2 cellular contexts compared by ENCODE assay signal in the genomic region with DNA sequence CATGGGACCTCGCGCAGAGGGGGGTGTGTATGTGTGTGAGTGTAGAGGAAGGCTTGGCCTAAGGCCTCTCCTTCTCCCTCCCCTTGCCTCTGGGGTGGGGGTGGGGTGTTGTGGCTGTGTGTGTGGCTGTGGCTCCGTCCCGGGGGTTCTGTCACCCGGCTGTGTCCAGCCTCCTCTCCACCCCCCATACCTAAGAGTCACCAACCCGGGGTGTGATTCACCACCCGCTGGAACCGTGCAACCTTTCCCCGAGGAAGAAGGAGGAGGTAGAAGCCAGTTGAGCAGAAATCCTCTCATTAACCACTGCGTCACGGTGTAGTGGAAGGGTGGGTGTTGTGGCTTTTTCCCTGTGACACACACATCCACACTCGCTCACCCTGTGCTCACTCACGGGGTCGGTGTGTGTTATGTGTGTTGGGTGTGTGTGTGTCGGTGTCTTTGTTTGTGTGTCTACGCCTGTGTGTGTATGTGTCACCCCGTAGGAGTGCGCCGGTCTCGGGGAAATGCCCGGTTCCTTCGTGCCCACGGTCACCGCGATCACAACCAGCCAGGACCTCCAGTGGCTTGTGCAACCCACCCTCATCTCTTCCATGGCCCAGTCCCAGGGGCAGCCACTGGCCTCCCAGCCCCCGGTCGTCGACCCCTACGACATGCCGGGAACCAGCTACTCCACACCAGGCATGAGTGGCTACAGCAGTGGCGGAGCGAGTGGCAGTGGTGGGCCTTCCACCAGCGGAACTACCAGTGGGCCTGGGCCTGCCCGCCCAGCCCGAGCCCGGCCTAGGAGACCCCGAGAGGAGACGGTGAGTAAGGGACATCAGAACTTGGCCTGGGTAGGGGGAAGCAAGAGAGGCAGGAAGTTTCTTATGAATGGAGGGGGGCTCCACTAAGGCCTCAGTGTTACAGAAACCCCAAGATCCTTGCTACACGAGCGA.
A peak's percentile ranks its signal among the peaks of the same experiment; 100 is the strongest.
TF ChIP-seq lines count a peak whose summit lies in the region.

No MANE protein-coding gene starts in this region.

TF ChIP-seq in GM12878, 131 proteins besides CTCF, POLR2A, EP300 and RAD21:
- TF ChIP-seq IKZF1 (conservative IDR thresholded peaks at IDR 0.05) (peak; percentile 28; the same call in 1 of the 2 replicates), STAT1 (conservative IDR thresholded peaks at IDR 0.05) (no peak), TCF7 (IDR thresholded peaks at IDR 0.05; ENCODE audit: borderline replicate concordance) (no peak), TBL1XR1 (IDR thresholded peaks at IDR 0.05; ENCODE audit: low read depth, low read length) (no peak), MEF2A (IDR thresholded peaks at IDR 0.05; ENCODE audit: insufficient read depth, low read depth, low read length) (no peak), BHLHE40 (IDR thresholded peaks at IDR 0.05; ENCODE audit: borderline replicate concordance in 1 of 2, low read depth in 2 of 2, low read length in 1 of 2) (0 out of 4 replicates have a peak, but pooled peaks of 1 of the 2 experiments have one; percentile 9), IKZF2 (IDR thresholded peaks at IDR 0.05) (peak; percentile 39 to 42; a peak in 2 of 4 replicates), DPF2 (IDR thresholded peaks at IDR 0.05) (0 out of 2 replicates have a peak, but pooled peaks have one; percentile 15), WRNIP1 (IDR thresholded peaks at IDR 0.05; ENCODE audit: borderline replicate concordance, low read depth, low read length) (no peak), CHD2 (IDR thresholded peaks at IDR 0.05; ENCODE audit: borderline replicate concordance, low read depth, low read length) (0 out of 2 replicates have a peak, but pooled peaks have one; percentile 48), NFYA (IDR thresholded peaks at IDR 0.05; ENCODE audit: borderline replicate concordance, low read depth, low read length) (no peak)
- TF ChIP-seq, protein P1, sequence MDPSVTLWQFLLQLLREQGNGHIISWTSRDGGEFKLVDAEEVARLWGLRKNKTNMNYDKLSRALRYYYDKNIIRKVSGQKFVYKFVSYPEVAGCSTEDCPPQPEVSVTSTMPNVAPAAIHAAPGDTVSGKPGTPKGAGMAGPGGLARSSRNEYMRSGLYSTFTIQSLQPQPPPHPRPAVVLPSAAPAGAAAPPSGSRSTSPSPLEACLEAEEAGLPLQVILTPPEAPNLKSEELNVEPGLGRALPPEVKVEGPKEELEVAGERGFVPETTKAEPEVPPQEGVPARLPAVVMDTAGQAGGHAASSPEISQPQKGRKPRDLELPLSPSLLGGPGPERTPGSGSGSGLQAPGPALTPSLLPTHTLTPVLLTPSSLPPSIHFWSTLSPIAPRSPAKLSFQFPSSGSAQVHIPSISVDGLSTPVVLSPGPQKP (IDR thresholded peaks at IDR 0.05; ENCODE audit: low read depth, low read length) = no peak
- TF ChIP-seq, protein P2, sequence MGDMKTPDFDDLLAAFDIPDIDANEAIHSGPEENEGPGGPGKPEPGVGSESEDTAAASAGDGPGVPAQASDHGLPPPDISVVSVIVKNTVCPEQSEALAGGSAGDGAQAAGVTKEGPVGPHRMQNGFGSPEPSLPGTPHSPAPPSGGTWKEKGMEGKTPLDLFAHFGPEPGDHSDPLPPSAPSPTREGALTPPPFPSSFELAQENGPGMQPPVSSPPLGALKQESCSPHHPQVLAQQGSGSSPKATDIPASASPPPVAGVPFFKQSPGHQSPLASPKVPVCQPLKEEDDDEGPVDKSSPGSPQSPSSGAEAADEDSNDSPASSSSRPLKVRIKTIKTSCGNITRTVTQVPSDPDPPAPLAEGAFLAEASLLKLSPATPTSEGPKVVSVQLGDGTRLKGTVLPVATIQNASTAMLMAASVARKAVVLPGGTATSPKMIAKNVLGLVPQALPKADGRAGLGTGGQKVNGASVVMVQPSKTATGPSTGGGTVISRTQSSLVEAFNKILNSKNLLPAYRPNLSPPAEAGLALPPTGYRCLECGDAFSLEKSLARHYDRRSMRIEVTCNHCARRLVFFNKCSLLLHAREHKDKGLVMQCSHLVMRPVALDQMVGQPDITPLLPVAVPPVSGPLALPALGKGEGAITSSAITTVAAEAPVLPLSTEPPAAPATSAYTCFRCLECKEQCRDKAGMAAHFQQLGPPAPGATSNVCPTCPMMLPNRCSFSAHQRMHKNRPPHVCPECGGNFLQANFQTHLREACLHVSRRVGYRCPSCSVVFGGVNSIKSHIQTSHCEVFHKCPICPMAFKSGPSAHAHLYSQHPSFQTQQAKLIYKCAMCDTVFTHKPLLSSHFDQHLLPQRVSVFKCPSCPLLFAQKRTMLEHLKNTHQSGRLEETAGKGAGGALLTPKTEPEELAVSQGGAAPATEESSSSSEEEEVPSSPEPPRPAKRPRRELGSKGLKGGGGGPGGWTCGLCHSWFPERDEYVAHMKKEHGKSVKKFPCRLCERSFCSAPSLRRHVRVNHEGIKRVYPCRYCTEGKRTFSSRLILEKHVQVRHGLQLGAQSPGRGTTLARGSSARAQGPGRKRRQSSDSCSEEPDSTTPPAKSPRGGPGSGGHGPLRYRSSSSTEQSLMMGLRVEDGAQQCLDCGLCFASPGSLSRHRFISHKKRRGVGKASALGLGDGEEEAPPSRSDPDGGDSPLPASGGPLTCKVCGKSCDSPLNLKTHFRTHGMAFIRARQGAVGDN (IDR thresholded peaks at IDR 0.05) = 0 out of 2 replicates have a peak, but pooled peaks have one; percentile 11
- TF ChIP-seq, protein P3, sequence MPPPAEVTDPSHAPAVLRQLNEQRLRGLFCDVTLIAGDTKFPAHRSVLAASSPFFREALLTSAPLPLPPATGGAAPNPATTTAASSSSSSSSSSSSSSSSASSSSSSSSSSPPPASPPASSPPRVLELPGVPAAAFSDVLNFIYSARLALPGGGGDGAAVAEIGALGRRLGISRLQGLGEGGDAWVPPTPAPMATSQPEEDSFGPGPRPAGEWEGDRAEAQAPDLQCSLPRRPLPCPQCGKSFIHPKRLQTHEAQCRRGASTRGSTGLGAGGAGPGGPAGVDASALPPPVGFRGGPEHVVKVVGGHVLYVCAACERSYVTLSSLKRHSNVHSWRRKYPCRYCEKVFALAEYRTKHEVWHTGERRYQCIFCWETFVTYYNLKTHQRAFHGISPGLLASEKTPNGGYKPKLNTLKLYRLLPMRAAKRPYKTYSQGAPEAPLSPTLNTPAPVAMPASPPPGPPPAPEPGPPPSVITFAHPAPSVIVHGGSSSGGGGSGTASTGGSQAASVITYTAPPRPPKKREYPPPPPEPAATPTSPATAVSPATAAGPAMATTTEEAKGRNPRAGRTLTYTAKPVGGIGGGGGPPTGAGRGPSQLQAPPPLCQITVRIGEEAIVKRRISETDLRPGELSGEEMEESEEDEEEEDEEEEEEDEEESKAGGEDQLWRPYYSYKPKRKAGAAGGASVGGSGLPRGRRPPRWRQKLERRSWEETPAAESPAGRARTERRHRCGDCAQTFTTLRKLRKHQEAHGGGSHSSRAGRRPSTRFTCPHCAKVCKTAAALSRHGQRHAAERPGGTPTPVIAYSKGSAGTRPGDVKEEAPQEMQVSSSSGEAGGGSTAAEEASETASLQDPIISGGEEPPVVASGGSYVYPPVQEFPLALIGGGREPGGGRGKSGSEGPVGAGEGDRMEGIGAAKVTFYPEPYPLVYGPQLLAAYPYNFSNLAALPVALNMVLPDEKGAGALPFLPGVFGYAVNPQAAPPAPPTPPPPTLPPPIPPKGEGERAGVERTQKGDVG (CRISPR knock-in tag; IDR thresholded peaks at IDR 0.05) = no peak
TF ChIP-seq in GM12878: peak in this region for 6.

TF ChIP-seq in liver, 16 proteins besides CTCF, POLR2A, EP300 and RAD21:
- TF ChIP-seq, protein P4, sequence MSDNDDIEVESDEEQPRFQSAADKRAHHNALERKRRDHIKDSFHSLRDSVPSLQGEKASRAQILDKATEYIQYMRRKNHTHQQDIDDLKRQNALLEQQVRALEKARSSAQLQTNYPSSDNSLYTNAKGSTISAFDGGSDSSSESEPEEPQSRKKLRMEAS (IDR thresholded peaks at IDR 0.05) = no peak
- no peak for TF ChIP-seq TAF1 (conservative IDR thresholded peaks at IDR 0.05)
- TF ChIP-seq HNF4G (IDR thresholded peaks at IDR 0.05) = no peak
- no peak for TF ChIP-seq GABPA (IDR thresholded peaks at IDR 0.05 in 1 of 2, conservative IDR thresholded peaks at IDR 0.05 in 1 of 2)
- TF ChIP-seq JUND (IDR thresholded peaks at IDR 0.05) = no peak
- TF ChIP-seq FOXA2 (IDR thresholded peaks at IDR 0.05) = no peak
- no peak for TF ChIP-seq HNF4A (conservative IDR thresholded peaks at IDR 0.05)
- TF ChIP-seq, protein P5, sequence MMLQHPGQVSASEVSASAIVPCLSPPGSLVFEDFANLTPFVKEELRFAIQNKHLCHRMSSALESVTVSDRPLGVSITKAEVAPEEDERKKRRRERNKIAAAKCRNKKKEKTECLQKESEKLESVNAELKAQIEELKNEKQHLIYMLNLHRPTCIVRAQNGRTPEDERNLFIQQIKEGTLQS (IDR thresholded peaks at IDR 0.05) = no peak
- TF ChIP-seq, protein P6, sequence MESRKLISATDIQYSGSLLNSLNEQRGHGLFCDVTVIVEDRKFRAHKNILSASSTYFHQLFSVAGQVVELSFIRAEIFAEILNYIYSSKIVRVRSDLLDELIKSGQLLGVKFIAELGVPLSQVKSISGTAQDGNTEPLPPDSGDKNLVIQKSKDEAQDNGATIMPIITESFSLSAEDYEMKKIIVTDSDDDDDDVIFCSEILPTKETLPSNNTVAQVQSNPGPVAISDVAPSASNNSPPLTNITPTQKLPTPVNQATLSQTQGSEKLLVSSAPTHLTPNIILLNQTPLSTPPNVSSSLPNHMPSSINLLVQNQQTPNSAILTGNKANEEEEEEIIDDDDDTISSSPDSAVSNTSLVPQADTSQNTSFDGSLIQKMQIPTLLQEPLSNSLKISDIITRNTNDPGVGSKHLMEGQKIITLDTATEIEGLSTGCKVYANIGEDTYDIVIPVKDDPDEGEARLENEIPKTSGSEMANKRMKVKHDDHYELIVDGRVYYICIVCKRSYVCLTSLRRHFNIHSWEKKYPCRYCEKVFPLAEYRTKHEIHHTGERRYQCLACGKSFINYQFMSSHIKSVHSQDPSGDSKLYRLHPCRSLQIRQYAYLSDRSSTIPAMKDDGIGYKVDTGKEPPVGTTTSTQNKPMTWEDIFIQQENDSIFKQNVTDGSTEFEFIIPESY (IDR thresholded peaks at IDR 0.05) = no peak
- TF ChIP-seq YY1 (IDR thresholded peaks at IDR 0.05) = no peak
- TF ChIP-seq SP1 (IDR thresholded peaks at IDR 0.05) = no peak
- no peak for TF ChIP-seq EGR1 (IDR thresholded peaks at IDR 0.05; ENCODE audit: low read depth in 2 of 2)
- no peak for TF ChIP-seq NR2F2 (IDR thresholded peaks at IDR 0.05)
- TF ChIP-seq FOXA1 (IDR thresholded peaks at IDR 0.05) = no peak
- TF ChIP-seq, protein P7, sequence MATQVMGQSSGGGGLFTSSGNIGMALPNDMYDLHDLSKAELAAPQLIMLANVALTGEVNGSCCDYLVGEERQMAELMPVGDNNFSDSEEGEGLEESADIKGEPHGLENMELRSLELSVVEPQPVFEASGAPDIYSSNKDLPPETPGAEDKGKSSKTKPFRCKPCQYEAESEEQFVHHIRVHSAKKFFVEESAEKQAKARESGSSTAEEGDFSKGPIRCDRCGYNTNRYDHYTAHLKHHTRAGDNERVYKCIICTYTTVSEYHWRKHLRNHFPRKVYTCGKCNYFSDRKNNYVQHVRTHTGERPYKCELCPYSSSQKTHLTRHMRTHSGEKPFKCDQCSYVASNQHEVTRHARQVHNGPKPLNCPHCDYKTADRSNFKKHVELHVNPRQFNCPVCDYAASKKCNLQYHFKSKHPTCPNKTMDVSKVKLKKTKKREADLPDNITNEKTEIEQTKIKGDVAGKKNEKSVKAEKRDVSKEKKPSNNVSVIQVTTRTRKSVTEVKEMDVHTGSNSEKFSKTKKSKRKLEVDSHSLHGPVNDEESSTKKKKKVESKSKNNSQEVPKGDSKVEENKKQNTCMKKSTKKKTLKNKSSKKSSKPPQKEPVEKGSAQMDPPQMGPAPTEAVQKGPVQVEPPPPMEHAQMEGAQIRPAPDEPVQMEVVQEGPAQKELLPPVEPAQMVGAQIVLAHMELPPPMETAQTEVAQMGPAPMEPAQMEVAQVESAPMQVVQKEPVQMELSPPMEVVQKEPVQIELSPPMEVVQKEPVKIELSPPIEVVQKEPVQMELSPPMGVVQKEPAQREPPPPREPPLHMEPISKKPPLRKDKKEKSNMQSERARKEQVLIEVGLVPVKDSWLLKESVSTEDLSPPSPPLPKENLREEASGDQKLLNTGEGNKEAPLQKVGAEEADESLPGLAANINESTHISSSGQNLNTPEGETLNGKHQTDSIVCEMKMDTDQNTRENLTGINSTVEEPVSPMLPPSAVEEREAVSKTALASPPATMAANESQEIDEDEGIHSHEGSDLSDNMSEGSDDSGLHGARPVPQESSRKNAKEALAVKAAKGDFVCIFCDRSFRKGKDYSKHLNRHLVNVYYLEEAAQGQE (IDR thresholded peaks at IDR 0.05) = no peak
- TF ChIP-seq RXRA (IDR thresholded peaks at IDR 0.05) = no peak
